In the genomic region with DNA sequence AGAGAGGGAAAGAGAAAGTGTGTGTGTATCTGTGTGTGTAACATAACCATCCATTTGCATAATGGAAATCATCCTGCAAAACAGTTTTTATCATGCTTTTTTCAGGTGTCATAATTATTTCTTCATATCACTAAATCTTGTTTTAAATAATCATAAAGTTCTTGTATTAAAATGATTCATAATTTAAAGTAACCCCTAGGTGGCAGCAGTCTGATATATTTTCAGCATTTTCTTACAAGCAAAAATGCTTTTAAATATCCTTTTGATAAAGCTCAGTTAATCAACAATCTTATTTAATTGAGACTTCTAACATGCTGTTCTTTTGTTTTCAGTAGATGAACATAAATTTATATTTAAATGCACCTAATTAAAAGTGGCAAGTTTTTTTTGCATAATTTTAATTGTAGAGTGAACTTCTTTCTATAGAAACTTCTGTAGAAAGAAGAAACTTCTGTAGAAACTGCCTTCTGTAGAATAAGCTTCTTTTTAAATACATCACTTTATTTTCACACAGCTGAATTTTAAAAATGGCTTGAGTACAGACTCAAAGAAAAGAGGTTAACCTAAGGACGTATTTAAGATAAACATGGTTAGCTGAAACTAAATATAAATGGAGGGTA, we compare ENCODE assay signal across 8 cellular contexts.
DNase-seq lines count a peak whose midpoint lies in the region; ATAC-seq and TF ChIP-seq lines count a peak whose summit lies in the region.

No MANE protein-coding gene starts in this region.

- no peaks in the 10 kb centered on the region for H3K9me3 ChIP-seq in CD8-positive, alpha-beta T cell (ENCODE audit: low read length)
- H3K9me3 ChIP-seq in SU-DHL-6 (ENCODE audit: insufficient read depth, low read length) (no peaks in the 10 kb centered on the region), hepatocyte (ENCODE audit: low read depth) (no peaks in the 10 kb centered on the region)

- H3K4me1 Mint-ChIP-seq in CD8-positive, alpha-beta T cell (ENCODE audit: low read depth), result no peaks in the 10 kb centered on the region

- H3K27me3 Mint-ChIP-seq in CD8-positive, alpha-beta T cell (ENCODE audit: low read depth), result no peaks in the 10 kb centered on the region

- no peaks in the 10 kb centered on the region for H3K9me3 Mint-ChIP-seq in CD8-positive, alpha-beta T cell
- no peaks in the 10 kb centered on the region for H3K9me3 Mint-ChIP-seq in activated naive CD4-positive, alpha-beta T cell treated with anti-CD3 and anti-CD28 coated beads, Interleukin-2, amount 50 U/mL, for 72 hours

- H3K27ac Mint-ChIP-seq in CD8-positive, alpha-beta T cell, result no peak overlapping the region
- no peak overlapping the region for H3K27ac Mint-ChIP-seq in activated naive CD4-positive, alpha-beta T cell treated with anti-CD3 and anti-CD28 coated beads, Interleukin-2, amount 50 U/mL, for 72 hours

- H2AFZ ChIP-seq in SU-DHL-6 (ENCODE audit: low read depth, low read length, severe bottlenecking), result no peak overlapping the region
- no peak overlapping the region for H2AFZ ChIP-seq in hepatocyte

- H3K27me3 ChIP-seq in CD8-positive, alpha-beta T cell (ENCODE audit: insufficient read depth, low read length), result no peaks in the 10 kb centered on the region
- H3K27me3 ChIP-seq in SU-DHL-6 (ENCODE audit: low read length) (no peaks in the 10 kb centered on the region), hepatocyte (no peaks in the 10 kb centered on the region)

- no peak overlapping the region for H3K9ac ChIP-seq in SU-DHL-6 (ENCODE audit: low read length)

- H3K4me3 ChIP-seq in CD8-positive, alpha-beta T cell (ENCODE audit: low read depth, low read length), result no peak overlapping the region
- H3K4me3 ChIP-seq in LNCaP clone FGC (ENCODE audit: low read depth, low read length) (no peak overlapping the region), SU-DHL-6 (ENCODE audit: insufficient read depth, low read length, poor library complexity, severe bottlenecking) (no peak overlapping the region), hepatocyte (no peak overlapping the region)

- H3K4me2 ChIP-seq in SU-DHL-6 (ENCODE audit: low read depth, low read length, poor library complexity, severe bottlenecking), result no peak overlapping the region
- H3K4me2 ChIP-seq in hepatocyte, result no peak overlapping the region

- ATAC-seq in CD8-positive, alpha-beta T cell, result no peak
- ATAC-seq in HG03460 (IDR thresholded peaks at IDR 0.05; ENCODE audit: unreplicated experiment), result no peak
- no peak for ATAC-seq in activated naive CD4-positive, alpha-beta T cell treated with anti-CD3 and anti-CD28 coated beads, Interleukin-2, amount 50 U/mL, for 72 hours

- no peaks in the 10 kb centered on the region for H3K4me1 ChIP-seq in CD8-positive, alpha-beta T cell (ENCODE audit: insufficient read depth, low read length)
- no peaks in the 10 kb centered on the region for H3K4me1 ChIP-seq in hepatocyte (ENCODE audit: insufficient read depth)

- H4K20me1 ChIP-seq in SU-DHL-6 (ENCODE audit: low read depth, low read length), result no peaks in the 10 kb centered on the region
- H4K20me1 ChIP-seq in hepatocyte (ENCODE audit: insufficient read depth, poor library complexity, severe bottlenecking), result no peaks in the 10 kb centered on the region

- peaks cover 7% of the 10 kb centered on the region; the same call in 1 of the 2 replicates for H3F3A ChIP-seq in SU-DHL-6 (ENCODE audit: insufficient read depth)

- H3K9me2 ChIP-seq in SU-DHL-6 (replicated peaks; ENCODE audit: insufficient read depth, low read length), result no peaks in the 10 kb centered on the region
- H3K9me2 ChIP-seq in hepatocyte (replicated peaks; ENCODE audit: insufficient read depth), result no peaks in the 10 kb centered on the region

- no peak overlapping the region for H3K4me3 Mint-ChIP-seq in CD8-positive, alpha-beta T cell

- no peak for DNase-seq in CD8-positive, alpha-beta T cell
- DNase-seq in LNCaP clone FGC (ENCODE audit: low read depth) (peak; percentile 19), hepatocyte (ENCODE audit: low spot score) (peak; percentile 61), mucosa of gallbladder (ENCODE audit: low spot score) (no peak)
- DNase-seq in activated effector memory CD4-positive, alpha-beta T cell treated with anti-CD3 and anti-CD28 coated beads, Interleukin-2, amount 50 U/mL, for 16 hours, result no peak
- DNase-seq in activated naive CD4-positive, alpha-beta T cell treated with anti-CD3 and anti-CD28 coated beads, Interleukin-2, amount 50 U/mL, for 72 hours (ENCODE audit: low spot score in 2 of 2), result no peak

- WGBS in hepatocyte (ENCODE audit: low lambda C conversion rate, missing lambda C conversion rate), result 93% methylated on average over 1 of the region's 1 CpG

- H3K79me2 ChIP-seq in SU-DHL-6 (ENCODE audit: insufficient read depth, low read length), result no peaks in the 10 kb centered on the region
- no peaks in the 10 kb centered on the region for H3K79me2 ChIP-seq in hepatocyte

- no peak overlapping the region for H3K27ac ChIP-seq in CD8-positive, alpha-beta T cell (ENCODE audit: low read depth, low read length)
- H3K27ac ChIP-seq in SU-DHL-6 (ENCODE audit: low read depth, low read length) (no peak overlapping the region), hepatocyte (no peak overlapping the region)

- peaks cover 39% of the 10 kb centered on the region for H3K36me3 ChIP-seq in CD8-positive, alpha-beta T cell (ENCODE audit: insufficient read depth, low read length)
- H3K36me3 ChIP-seq in SU-DHL-6 (ENCODE audit: low read length), result peaks cover 50% of the 10 kb centered on the region; the same call in 1 of the 2 replicates
- no peaks in the 10 kb centered on the region for H3K36me3 ChIP-seq in hepatocyte (replicated peaks; ENCODE audit: insufficient read depth, low read depth)

- H3K36me3 Mint-ChIP-seq in CD8-positive, alpha-beta T cell, result peaks cover 85% of the 10 kb centered on the region
- peaks cover 0 to 9% of the 10 kb centered on the region in 2 donors for H3K36me3 Mint-ChIP-seq in activated naive CD4-positive, alpha-beta T cell treated with anti-CD3 and anti-CD28 coated beads, Interleukin-2, amount 50 U/mL, for 72 hours

- peak; percentile 76 for TF ChIP-seq CTCF in CD8-positive, alpha-beta T cell (IDR thresholded peaks at IDR 0.05)
- TF ChIP-seq CTCF in LNCaP clone FGC (IDR thresholded peaks at IDR 0.05; ENCODE audit: control insufficient read depth, extremely low read depth, insufficient read depth), result peak; percentile 46
- peak; percentile 48 for TF ChIP-seq CTCF in SU-DHL-6 (IDR thresholded peaks at IDR 0.05; ENCODE audit: insufficient read depth, low read length, poor library complexity, severe bottlenecking)
- peak; percentile 62 for TF ChIP-seq CTCF in hepatocyte (IDR thresholded peaks at IDR 0.05; ENCODE audit: poor library complexity)

- intact Hi-C loops in CD8-positive, alpha-beta T cell (cut with DNase I, micrococcal nuclease), result loop anchor here (1.0 to 10.0 kb wide), 5 partner anchors 472 to 739 kb away; partner anchors contain the start of gene HES1 (in 1 of the 2)

- POLR2A ChIA-PET in CD8-positive, alpha-beta T cell (lab: Charles Lee), result no interaction called here

- CTCF ChIA-PET in CD8-positive, alpha-beta T cell (lab: Charles Lee), result interaction anchor here (0.8 to 4.1 kb wide), 11 partner anchors 19 to 668 kb away, joined by 3 to 36 read pairs (median 4); no protein-coding TSS in a partner anchor

Comparison
In these comparisons a context has a peak if more than half of its experiments do, and no peak if none do; other contexts are left out.
1. DNase-seq: peak in LNCaP clone FGC (single experiment) and hepatocyte (single experiment); none in CD8-positive, alpha-beta T cell (0 of 7), activated effector memory CD4-positive, alpha-beta T cell treated with anti-CD3 and anti-CD28 coated beads, Interleukin-2, amount 50 U/mL, for 16 hours (single experiment), activated naive CD4-positive, alpha-beta T cell treated with anti-CD3 and anti-CD28 coated beads, Interleukin-2, amount 50 U/mL, for 72 hours (0 of 2) and mucosa of gallbladder (single experiment).
2. Peak in every context shown above with its lines, with median percentiles within 50 percentile points of each other: CTCF ChIP-seq.